ENCODE assay signal across 8 cellular contexts in the genomic region with DNA sequence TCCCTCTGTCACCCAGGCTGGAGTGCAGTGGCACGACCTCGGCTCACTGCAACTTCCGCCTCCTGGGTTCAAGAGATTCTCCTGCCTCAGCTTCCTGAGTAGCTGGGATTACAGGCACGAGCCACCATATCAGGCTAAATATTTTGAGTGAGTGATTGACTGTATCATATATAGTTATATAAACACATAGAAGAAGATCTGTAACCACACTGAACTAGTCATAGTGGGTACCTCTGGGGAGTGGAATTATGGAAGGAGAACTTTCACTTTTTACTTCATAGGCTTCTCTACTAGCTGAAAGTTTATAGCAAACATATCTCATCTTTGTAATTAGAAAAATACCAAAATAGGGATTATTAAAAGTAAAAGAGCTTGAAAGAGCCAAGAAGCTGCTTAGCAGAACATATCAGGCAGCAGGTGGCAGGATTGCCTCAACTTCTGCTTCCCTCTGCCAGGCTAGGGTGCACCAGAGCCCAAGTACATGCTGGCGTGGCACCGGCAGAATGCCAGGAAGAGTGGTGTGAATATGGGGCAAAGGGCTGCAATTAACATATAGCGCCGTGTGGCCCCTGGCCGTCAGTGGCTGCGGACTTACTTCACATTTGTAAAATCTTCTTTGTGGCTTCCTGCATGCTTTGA. TPM values are rescaled to one million over a fixed set of nuclear protein-coding genes. Genes with fewer than 3 reads are reported as not detected.
DNase-seq lines count a peak whose midpoint lies in the region; ATAC-seq lines count a peak whose summit lies in the region.

No MANE protein-coding gene starts in this region.

- no peak for ATAC-seq in GM18519 (IDR thresholded peaks at IDR 0.05; ENCODE audit: low FRiP score, unreplicated experiment)
- no peak for ATAC-seq in esophagus mucosa

- intact Hi-C loops in head of caudate nucleus (cut with DNase I) = no loop called here

- DNase-seq in NCI-H748 (lab: John Stamatoyannopoulos, UW; ENCODE audit: unreplicated experiment) = peak; percentile 18
- DNase-seq in NCI-H748 treated with DMSO at 0.1 percent for 48 hours (lab: John Stamatoyannopoulos, UW) = no peak
- peak; percentile 7 for DNase-seq in NCI-H82 treated with DMSO at 0.1 percent for 48 hours (lab: John Stamatoyannopoulos, UW; ENCODE audit: unreplicated experiment)
- DNase-seq in activated T-helper 1 cell treated with anti-CD3 and anti-CD28 coated beads, Interleukin-2, amount 50 U/mL, for 16 hours (ENCODE audit: low read depth in 1 of 2, low spot score in 1 of 2) = peak; percentile 23 to 24
- DNase-seq in head of caudate nucleus = peak in 40 of 42 donors; percentile 7 to 64 (median 29)
- peak; percentile 53 for DNase-seq in stimulated activated CD4-positive, alpha-beta T cell treated with anti-CD3 and anti-CD28 coated beads, Interleukin-4, amount 100 ng/mL, for 24 hours

RNA-seq across cellular contexts. Expression of gene CD40LG, which starts 39.5 kb away (rescaled TPM):
- total RNA-seq in esophagus mucosa = not detected
